Comparison of ENCODE assay signal across 15 cellular contexts in the genomic region with DNA sequence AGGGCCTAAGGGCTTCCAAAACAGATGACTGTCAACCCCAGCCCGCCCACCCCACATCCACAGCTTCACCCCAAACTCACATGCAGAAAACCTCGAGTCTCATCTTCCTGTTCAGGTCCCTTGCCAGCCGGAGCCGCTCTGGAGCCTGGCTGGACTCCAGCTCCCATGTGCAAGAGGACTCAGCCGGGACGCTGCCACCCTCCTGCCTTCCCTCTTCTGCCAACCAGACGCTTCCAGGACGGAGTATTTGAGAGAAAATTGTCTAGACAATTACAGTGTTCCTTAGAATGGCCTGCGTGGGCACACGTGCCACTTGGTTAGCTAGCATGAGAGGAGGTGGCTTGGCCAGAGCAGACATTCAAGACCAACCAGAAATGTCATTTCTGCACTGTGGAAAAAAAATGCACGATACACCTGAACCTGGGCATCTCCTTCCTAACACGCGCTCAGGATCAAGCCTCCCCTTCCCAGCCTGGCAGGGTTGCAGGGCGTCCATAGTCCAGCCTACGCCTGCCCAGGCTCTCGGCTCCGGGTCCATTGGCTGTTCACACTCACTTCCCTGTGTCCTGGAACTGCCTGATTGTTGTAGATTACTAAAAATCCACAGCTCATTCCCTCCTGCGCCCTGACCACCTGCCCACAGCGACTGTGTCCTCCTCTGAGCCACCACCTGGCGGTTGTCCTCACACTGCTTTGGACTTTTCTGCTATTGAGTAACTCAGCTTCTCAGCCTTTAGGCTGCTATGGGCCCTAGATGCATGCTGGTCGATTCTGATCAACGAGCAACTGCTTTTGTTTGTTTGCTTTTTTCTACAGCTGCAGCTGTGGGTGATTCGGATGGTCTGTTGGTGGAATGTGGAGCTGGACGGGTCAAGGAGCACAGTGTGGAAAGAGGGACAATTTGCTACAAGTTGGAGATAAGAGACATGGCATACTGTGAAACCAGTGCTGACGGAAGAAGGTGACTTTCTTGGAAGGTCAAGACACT. TPM values are rescaled to one million over a fixed set of nuclear protein-coding genes. Genes with fewer than 3 reads are reported as not detected.
DNase-seq lines count a peak whose midpoint lies in the region; ATAC-seq, FAIRE-seq and TF ChIP-seq lines count a peak whose summit lies in the region.
"Had no signal": no experiment of that assay in that cellular context is flagged by ENCODE, and none has a peak within 500 bp of the region (broad histone marks: within the 10 kb centered on the region; RNA-seq: fewer than 3 reads in every experiment).

A gene with protein sequence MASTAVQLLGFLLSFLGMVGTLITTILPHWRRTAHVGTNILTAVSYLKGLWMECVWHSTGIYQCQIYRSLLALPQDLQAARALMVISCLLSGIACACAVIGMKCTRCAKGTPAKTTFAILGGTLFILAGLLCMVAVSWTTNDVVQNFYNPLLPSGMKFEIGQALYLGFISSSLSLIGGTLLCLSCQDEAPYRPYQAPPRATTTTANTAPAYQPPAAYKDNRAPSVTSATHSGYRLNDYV (minus strand): TSS at position 708 of the 988 bp plus-strand sequence. CDS start 18,427 bp downstream, outside the sequence.

- H3K36me3 Mint-ChIP-seq in activated CD8-positive, alpha-beta memory T cell treated with anti-CD3 and anti-CD28 coated beads, Interleukin-2, amount 10 ng/mL, durations not matched to agents 7 days and 5 days: no peaks in the 10 kb centered on the region

- H3K27ac ChIP-seq in GM23248 (peak within 1 kb of the TSS; percentile 73), SK-N-SH (ENCODE audit: low read depth in 2 of 2, low read length in 1 of 2) (peak within 1 kb of the TSS in 1 of 2 experiments; percentile 87; a peak in 2 of 4 replicates), keratinocyte (ENCODE audit: control insufficient read depth, insufficient read depth, low read length) (peak within 1 kb of the TSS; percentile 60), small intestine (ENCODE audit: low read depth in 1 of 2, low read length in 1 of 2) (no peak within 1 kb of the TSS)
- H3K27ac ChIP-seq: breast epithelium had no signal

- H3K4me1 ChIP-seq in GM23248 (ENCODE audit: insufficient read depth): peaks cover 10% of the 10 kb centered on the region
- H3K4me1 ChIP-seq in SK-N-SH (ENCODE audit: control insufficient read depth in 1 of 2, insufficient read depth in 2 of 2, low read depth in 1 of 2, low read length in 1 of 2): peaks cover 0 to 16% of the 10 kb centered on the region in 2 experiments; a peak in 2 of 4 replicates
- H3K4me1 ChIP-seq in keratinocyte (ENCODE audit: control insufficient read depth, extremely low read depth, insufficient read depth, low read length): peaks cover 10% of the 10 kb centered on the region
- H3K4me1 ChIP-seq in small intestine (ENCODE audit: control insufficient read depth in 2 of 2, insufficient read depth in 1 of 2, low read depth in 1 of 2, low read length in 1 of 2): peaks cover 0 to 2% of the 10 kb centered on the region in 2 donors
- H3K4me1 ChIP-seq: breast epithelium had no signal

- H3K27me3 Mint-ChIP-seq in activated CD8-positive, alpha-beta memory T cell treated with anti-CD3 and anti-CD28 coated beads, Interleukin-2, amount 10 ng/mL, durations not matched to agents 7 days and 5 days: peaks cover 2% of the 10 kb centered on the region

- no peaks in the 10 kb centered on the region for H3K27me3 ChIP-seq in GM23248 (replicated peaks; ENCODE audit: insufficient read depth)
- no peaks in the 10 kb centered on the region for H3K27me3 ChIP-seq in SK-N-SH (ENCODE audit: insufficient read depth)
- no peaks in the 10 kb centered on the region for H3K27me3 ChIP-seq in keratinocyte (ENCODE audit: control insufficient read depth, extremely low read depth, insufficient read depth, low read length)
- no peaks in the 10 kb centered on the region for H3K27me3 ChIP-seq in small intestine (ENCODE audit: control insufficient read depth in 2 of 2, insufficient read depth in 2 of 2, low read length in 2 of 2)
- H3K27me3 ChIP-seq: breast epithelium, tibial artery had no signal

- H3K79me2 ChIP-seq in GM23248 (ENCODE audit: insufficient read depth) (no peaks in the 10 kb centered on the region), SK-N-SH (ENCODE audit: insufficient read depth) (no peaks in the 10 kb centered on the region), keratinocyte (ENCODE audit: control insufficient read depth, insufficient read depth, low read length) (no peaks in the 10 kb centered on the region)

- H3F3A ChIP-seq in GM23248 (ENCODE audit: insufficient read depth) (peaks cover 13% of the 10 kb centered on the region), SK-N-SH (replicated peaks; ENCODE audit: insufficient read depth) (peaks cover 24% of the 10 kb centered on the region)

- 71 to 73% methylated on average over 24 to 25 of the region's 25 CpGs for WGBS in GM23248 (ENCODE audit: low coverage in 1 of 2, low lambda C conversion rate in 2 of 2, missing lambda C conversion rate in 2 of 2), 2 experiments
- WGBS in SK-N-SH (ENCODE audit: low lambda C conversion rate): 82% methylated on average over 18 of the region's 25 CpGs
- WGBS in small intestine, 3 donors: 41 to 74% (median 42%) methylated on average over 25 of the region's 25 CpGs

- CTCF ChIA-PET in SK-N-SH (lab: Yijun Ruan, JAX): interaction anchor here (1.0 to 1.4 kb wide), 3 partner anchors 24 to 238 kb away, joined by 3 to 4 read pairs (median 3); no protein-coding TSS in a partner anchor
- CTCF ChIA-PET in activated CD8-positive, alpha-beta memory T cell treated with anti-CD3 and anti-CD28 coated beads, Interleukin-2, amount 10 ng/mL, durations not matched to agents 7 days and 5 days (lab: Charles Lee): no interaction called here

- H2AFZ ChIP-seq in GM23248 (0 out of 2 replicates have a peak within 1 kb of the TSS, but pooled peaks have one; percentile 24), SK-N-SH (ENCODE audit: low read depth) (peak within 1 kb of the TSS; percentile 66; the same call in 1 of the 2 replicates), keratinocyte (ENCODE audit: control insufficient read depth, low read length) (peak within 1 kb of the TSS; percentile 14)

- no peaks in the 10 kb centered on the region for H3K9me2 ChIP-seq in GM23248 (ENCODE audit: insufficient read depth)
- H3K9me2 ChIP-seq in SK-N-SH: no peaks in the 10 kb centered on the region

- POLR2A ChIA-PET in SK-N-SH (lab: Yijun Ruan, JAX): no interaction called here

- H3K4me1 Mint-ChIP-seq in activated CD8-positive, alpha-beta memory T cell treated with anti-CD3 and anti-CD28 coated beads, Interleukin-2, amount 10 ng/mL, durations not matched to agents 7 days and 5 days: peaks cover 2% of the 10 kb centered on the region

- H3K27ac Mint-ChIP-seq in activated CD8-positive, alpha-beta memory T cell treated with anti-CD3 and anti-CD28 coated beads, Interleukin-2, amount 10 ng/mL, durations not matched to agents 7 days and 5 days: no peak within 1 kb of the TSS
- H3K27ac Mint-ChIP-seq: activated T-helper 1 cell treated with anti-CD3 and anti-CD28 coated beads, Interleukin-12 subunit alpha, Interleukin-12 subunit beta, Interleukin-2, Interleukin-4 antibody, amounts not matched to agents 30 ng/mL and 10 ng/mL and 1 ng/mL, durations not matched to agents 14 hours and 24 hours and 36 hours had no signal

- in situ Hi-C loops in GM23248 (cut with MboI): no loop called here

- no peaks in the 10 kb centered on the region for H3K9me3 ChIP-seq in GM23248 (ENCODE audit: low read depth)
- H3K9me3 ChIP-seq in SK-N-SH: no peaks in the 10 kb centered on the region
- H3K9me3 ChIP-seq in keratinocyte (ENCODE audit: control insufficient read depth, low read depth, low read length): no peaks in the 10 kb centered on the region
- H3K9me3 ChIP-seq in small intestine (ENCODE audit: control insufficient read depth, low read depth): no peaks in the 10 kb centered on the region
- H3K9me3 ChIP-seq: breast epithelium, tibial artery had no signal

- no peaks in the 10 kb centered on the region for H3K9me3 Mint-ChIP-seq in activated CD8-positive, alpha-beta memory T cell treated with anti-CD3 and anti-CD28 coated beads, Interleukin-2, amount 10 ng/mL, durations not matched to agents 7 days and 5 days (ENCODE audit: low read depth)
- H3K9me3 Mint-ChIP-seq: activated T-helper 1 cell treated with anti-CD3 and anti-CD28 coated beads, Interleukin-12 subunit alpha, Interleukin-12 subunit beta, Interleukin-2, Interleukin-4 antibody, amounts not matched to agents 30 ng/mL and 10 ng/mL and 1 ng/mL, durations not matched to agents 14 hours and 24 hours and 36 hours had no signal

- H3K36me3 ChIP-seq in GM23248 (ENCODE audit: low read depth): no peaks in the 10 kb centered on the region
- no peaks in the 10 kb centered on the region for H3K36me3 ChIP-seq in SK-N-SH (replicated peaks in 1 of 2; ENCODE audit: control insufficient read depth in 1 of 2, insufficient read depth in 2 of 2, low read length in 1 of 2)
- H3K36me3 ChIP-seq in keratinocyte (ENCODE audit: control insufficient read depth in 2 of 2, extremely low read depth in 1 of 2, insufficient read depth in 2 of 2, low read length in 2 of 2): no peaks in the 10 kb centered on the region
- H3K36me3 ChIP-seq in small intestine (ENCODE audit: control insufficient read depth in 2 of 2, insufficient read depth in 2 of 2, low read length in 2 of 2): no peaks in the 10 kb centered on the region
- H3K36me3 ChIP-seq: breast epithelium, tibial artery had no signal

- TF ChIP-seq RAD21 in SK-N-SH (IDR thresholded peaks at IDR 0.05; ENCODE audit: low read length): no peak

- no peak within 1 kb of the TSS for H3K4me3 Mint-ChIP-seq in activated CD8-positive, alpha-beta memory T cell treated with anti-CD3 and anti-CD28 coated beads, Interleukin-2, amount 10 ng/mL, durations not matched to agents 7 days and 5 days
- H3K4me3 Mint-ChIP-seq: activated T-helper 1 cell treated with anti-CD3 and anti-CD28 coated beads, Interleukin-12 subunit alpha, Interleukin-12 subunit beta, Interleukin-2, Interleukin-4 antibody, amounts not matched to agents 30 ng/mL and 10 ng/mL and 1 ng/mL, durations not matched to agents 14 hours and 24 hours and 36 hours had no signal

- peak; percentile 52 for DNase-seq in GM23248
- no peak for DNase-seq in SK-N-SH
- no peak for DNase-seq in keratinocyte (ENCODE audit: low read depth, low spot score)
- peak; percentile 38 for DNase-seq in small intestine
- no peak for DNase-seq in epidermal melanocyte (ENCODE audit: insufficient read length, low spot score)
- DNase-seq in activated CD8-positive, alpha-beta memory T cell treated with anti-CD3 and anti-CD28 coated beads, Interleukin-2, amount 10 ng/mL, durations not matched to agents 7 days and 5 days: no peak
- DNase-seq: NCI-H1092 treated with DMSO at 0.1 percent for 48 hours, retina had no signal

- no peak for ATAC-seq in activated CD8-positive, alpha-beta memory T cell treated with anti-CD3 and anti-CD28 coated beads, Interleukin-2, amount 10 ng/mL, durations not matched to agents 7 days and 5 days
- ATAC-seq in HG02852 (IDR thresholded peaks at IDR 0.05; ENCODE audit: unreplicated experiment): no peak
- ATAC-seq: activated CD4-positive, CD25-positive, alpha-beta regulatory T cell treated with anti-CD3 and anti-CD28 coated beads, Interleukin-2, amount 50 U/mL, for 24 hours had no signal

- H4K20me1 ChIP-seq in GM23248 (ENCODE audit: insufficient read depth) (no peaks in the 10 kb centered on the region), SK-N-SH (ENCODE audit: insufficient read depth) (no peaks in the 10 kb centered on the region), keratinocyte (ENCODE audit: control insufficient read depth, extremely low read depth, insufficient read depth, low read length) (no peaks in the 10 kb centered on the region)

- dilution Hi-C loops in keratinocyte (cut with MboI; ENCODE audit: extremely low pct_ligation_motif_present, low sequenced_read_pairs): no loop called here

- no peak for TF ChIP-seq EP300 in SK-N-SH (IDR thresholded peaks at IDR 0.05; ENCODE audit: borderline replicate concordance in 1 of 2, low read depth in 1 of 2, low read length in 1 of 2)

- H3K9ac ChIP-seq in GM23248: peak within 1 kb of the TSS; percentile 52; the same call in 1 of the 2 replicates
- H3K9ac ChIP-seq in SK-N-SH: peak within 1 kb of the TSS; percentile 65; the same call in 1 of the 2 replicates
- no peak within 1 kb of the TSS for H3K9ac ChIP-seq in keratinocyte (ENCODE audit: control insufficient read depth, extremely low read depth, insufficient read depth, low read length)

- no peak for TF ChIP-seq CTCF in SK-N-SH (IDR thresholded peaks at IDR 0.05)
- TF ChIP-seq CTCF in keratinocyte (optimal IDR thresholded peaks at IDR 0.05 in 1 of 3, IDR thresholded peaks at IDR 0.05 in 1 of 3, conservative IDR thresholded peaks at IDR 0.05 in 1 of 3; ENCODE audit: extremely low read depth in 1 of 3, insufficient read depth in 2 of 3, low read length in 3 of 3): no peak

- H3K9me1 ChIP-seq in keratinocyte (ENCODE audit: control insufficient read depth, extremely low read depth, insufficient read depth, low read length): no peaks in the 10 kb centered on the region

- H3K4me2 ChIP-seq in GM23248 (ENCODE audit: unreplicated experiment) (peak within 1 kb of the TSS; percentile 44), SK-N-SH (peak within 1 kb of the TSS; percentile 65), keratinocyte (ENCODE audit: control insufficient read depth, extremely low read depth, insufficient read depth, low read depth, low read length) (peak within 1 kb of the TSS; percentile 34)

- H3K4me3 ChIP-seq in GM23248 (no peak within 1 kb of the TSS), SK-N-SH (ENCODE audit: low read depth in 2 of 2, low read length in 1 of 2) (no peak within 1 kb of the TSS), keratinocyte (ENCODE audit: control insufficient read depth in 2 of 3, extremely low read depth in 1 of 3, insufficient read depth in 2 of 3, low read depth in 1 of 3, low read length in 3 of 3) (no peak within 1 kb of the TSS), small intestine (ENCODE audit: low read depth in 1 of 2, low read length in 2 of 2) (no peak within 1 kb of the TSS)

- FAIRE-seq in keratinocyte (lab: Jason Lieb, UNC) (no peak), small intestine (lab: Jason Lieb, UNC) (no peak)
- FAIRE-seq: D721Med, H54 had no signal

RNA-seq across cellular contexts. Expression of the gene that starts here (rescaled TPM):
- 0.51 TPM in 1 of 2 replicates, not detected in the other for total RNA-seq in GM23248 (2014; rRNA removed; shearing (Covaris generic))
- 0.28 TPM in 1 of 2 replicates, not detected in the other for polyA plus RNA-seq in GM23248 (2016; fragmentation: Nextera tagmentation; extraction: Ambion mirVana)
- polyA plus RNA-seq in SK-N-SH (2012; rRNA removed): not detected in 2 replicates
- not detected in 2 replicates for polyA plus RNA-seq in SK-N-SH (2012; cell fraction: cytosol; rRNA removed)
- not detected in 2 replicates for polyA plus RNA-seq in SK-N-SH (2012; cell fraction: nucleus; rRNA removed)
- polyA plus RNA-seq in keratinocyte: not detected in 3 replicates
- polyA plus RNA-seq in keratinocyte (2011; ENCODE audit: low read depth): not detected
- not detected in 2 replicates for polyA plus RNA-seq in keratinocyte (2011; cell fraction: cytosol; rRNA removed)
- 0.12 TPM in 1 of 2 replicates, not detected in the other for polyA plus RNA-seq in keratinocyte (2011; cell fraction: nucleus; rRNA removed)
- polyA plus RNA-seq in keratinocyte (2012; ENCODE audit: low replicate concordance): not detected in 2 replicates
- polyA minus RNA-seq in keratinocyte: not detected in 3 replicates
- polyA minus RNA-seq in keratinocyte (2011; cell fraction: cytosol; rRNA and poly(A)+ RNA removed): not detected
- polyA minus RNA-seq in keratinocyte (2011; cell fraction: nucleus; rRNA and poly(A)+ RNA removed): not detected in 2 replicates
- under 1 TPM in 1 of 3 donors, not detected in 2; 0.09 TPM for polyA plus RNA-seq in small intestine
- not detected for total RNA-seq in activated CD8-positive, alpha-beta memory T cell treated with anti-CD3 and anti-CD28 coated beads, Interleukin-2, amount 10 ng/mL, durations not matched to agents 7 days and 5 days
- total RNA-seq: activated T-helper 1 cell treated with anti-CD3 and anti-CD28 coated beads, Interleukin-12 subunit alpha, Interleukin-12 subunit beta, Interleukin-2, Interleukin-4 antibody, amounts not matched to agents 30 ng/mL and 10 ng/mL and 1 ng/mL, durations not matched to agents 14 hours and 24 hours and 36 hours; breast epithelium had no signal

Comparison
In these comparisons a context has a peak if more than half of its experiments do, and no peak if none do; other contexts are left out.
1. Peak in DNase-seq, H3K27ac ChIP-seq, H3K9ac ChIP-seq and H3K4me2 ChIP-seq in GM23248; RNA of the gene not detected or under 1 TPM.
2. Peak in DNase-seq in small intestine; RNA of the gene not detected or under 1 TPM.
3. H2AFZ ChIP-seq: peak in every context shown above with its lines; median percentile 66 in SK-N-SH; 24 in GM23248; 14 in keratinocyte.